In genomic region chr17:60971515-60972369, GRCh38 we compare ENCODE assay signal across 8 cellular contexts.
A peak's percentile ranks its signal among the peaks of the same experiment; 100 is the strongest.
DNase-seq lines count a peak whose midpoint lies in the region; ATAC-seq and TF ChIP-seq lines count a peak whose summit lies in the region.

No MANE protein-coding gene starts in this region.

- TF ChIP-seq CTCF in RWPE2 (IDR thresholded peaks at IDR 0.05; ENCODE audit: poor library complexity, severe bottlenecking): peak; percentile 68

- no peak overlapping the region for H3K27ac ChIP-seq in RWPE2 (ENCODE audit: poor library complexity, severe bottlenecking)

- H3K36me3 ChIP-seq in RWPE2 (ENCODE audit: low read depth): no peaks in the 10 kb centered on the region

- DNase-seq in NCI-H2081 (lab: John Stamatoyannopoulos, UW) (peak; percentile 15 to 59), NCI-H2081 treated with DMSO at 0.1 percent for 48 hours (lab: John Stamatoyannopoulos, UW) (no peak), LHCN-M2 (ENCODE audit: low read depth) (peak; percentile 38), RWPE2 (ENCODE audit: low spot score) (no peak), brain pericyte (ENCODE audit: low read depth, low spot score) (peak; percentile 18), kidney tubule cell (ENCODE audit: low spot score) (peak; percentile 54)
- DNase-seq in stimulated activated naive CD8-positive, alpha-beta T cell treated with anti-CD3 and anti-CD28 coated beads, Interleukin-15, Interleukin-2, amounts not matched to agents 100 U/mL and 50 U/mL, for 24 hours: peak; percentile 39

- no peaks in the 10 kb centered on the region for H3K4me1 ChIP-seq in RWPE2 (ENCODE audit: insufficient read depth, poor library complexity, severe bottlenecking)

- H3K4me3 ChIP-seq in RWPE2 (ENCODE audit: severe bottlenecking): no peak overlapping the region

- H3K27me3 ChIP-seq in RWPE2 (ENCODE audit: insufficient read depth, poor library complexity, severe bottlenecking): no peaks in the 10 kb centered on the region

- peak; percentile 67 for ATAC-seq in RWPE2 (ENCODE audit: low read depth)
- ATAC-seq in stimulated activated naive CD8-positive, alpha-beta T cell treated with anti-CD3 and anti-CD28 coated beads, Interleukin-15, Interleukin-2, amounts not matched to agents 100 U/mL and 50 U/mL, for 24 hours: peak; percentile 52
- no peak for ATAC-seq in HG03432 (IDR thresholded peaks at IDR 0.05; ENCODE audit: unreplicated experiment)

- H3K9me3 ChIP-seq in RWPE2 (ENCODE audit: severe bottlenecking): no peaks in the 10 kb centered on the region

Comparison
In these comparisons a context has a peak if more than half of its experiments do, and no peak if none do; other contexts are left out.
1. DNase-seq: peak in NCI-H2081 (2 of 2), LHCN-M2 (single experiment), brain pericyte (single experiment), kidney tubule cell (single experiment) and stimulated activated naive CD8-positive, alpha-beta T cell treated with anti-CD3 and anti-CD28 coated beads, Interleukin-15, Interleukin-2, amounts not matched to agents 100 U/mL and 50 U/mL, for 24 hours (single experiment); none in NCI-H2081 treated with DMSO at 0.1 percent for 48 hours (single experiment) and RWPE2 (single experiment).